In genomic region chr13:25114220-25114619, GRCh38 we compare ENCODE assay signal across 8 cellular contexts.
A peak's percentile ranks its signal among the peaks of the same experiment; 100 is the strongest.
DNase-seq lines count a peak whose midpoint lies in the region; ATAC-seq and TF ChIP-seq lines count a peak whose summit lies in the region.

No MANE protein-coding gene starts in this region.

- H3K4me1 ChIP-seq in effector memory CD4-positive, alpha-beta T cell (ENCODE audit: control insufficient read depth, insufficient read depth, low read length, poor library complexity, severe bottlenecking): no peaks in the 10 kb centered on the region

- ATAC-seq in GM18505 (IDR thresholded peaks at IDR 0.05; ENCODE audit: unreplicated experiment): peak; percentile 73
- peak; percentile 51 for ATAC-seq in HG03439 (IDR thresholded peaks at IDR 0.05; ENCODE audit: unreplicated experiment)

- DNase-seq in AG08395 (ENCODE audit: low spot score) (peak; percentile 79), NCI-H748 (lab: John Stamatoyannopoulos, UW; ENCODE audit: unreplicated experiment) (peak; percentile 88), medulla oblongata (ENCODE audit: extremely low spot score) (peak; percentile 93)
- DNase-seq in activated CD4-positive, alpha-beta T cell treated with anti-CD3 and anti-CD28 coated beads, Interleukin-2, amount 50 U/mL, for 48 hours: peak; percentile 70 to 74
- DNase-seq in effector memory CD4-positive, alpha-beta T cell: peak in 2 of 3 donors; percentile 9 to 12
- peak; percentile 52 for DNase-seq in stimulated activated CD8-positive, alpha-beta memory T cell treated with anti-CD3 and anti-CD28 coated beads, Interleukin-4, amount 100 ng/mL, for 24 hours (ENCODE audit: low read depth)

- no peaks in the 10 kb centered on the region for H3K36me3 ChIP-seq in effector memory CD4-positive, alpha-beta T cell (ENCODE audit: control insufficient read depth, insufficient read depth, low read length)

- TF ChIP-seq POLR2A in GM18505 (IDR thresholded peaks at IDR 0.05; ENCODE audit: borderline replicate concordance, extremely low read depth, insufficient read depth, insufficient read length): no peak

- H3K4me3 ChIP-seq in effector memory CD4-positive, alpha-beta T cell (ENCODE audit: insufficient read depth, low read depth, low read length, poor library complexity, severe bottlenecking): no peak overlapping the region

- no peaks in the 10 kb centered on the region for H3K27me3 ChIP-seq in effector memory CD4-positive, alpha-beta T cell (replicated peaks; ENCODE audit: control insufficient read depth, insufficient read depth, low read length, poor library complexity, severe bottlenecking)

- H3K27ac ChIP-seq in effector memory CD4-positive, alpha-beta T cell (ENCODE audit: insufficient read depth, low read length, poor library complexity, severe bottlenecking): no peak overlapping the region

- H3K9me3 ChIP-seq in effector memory CD4-positive, alpha-beta T cell (ENCODE audit: control insufficient read depth, low read length): no peaks in the 10 kb centered on the region

Comparison
In these comparisons a context has a peak if more than half of its experiments do, and no peak if none do; other contexts are left out.
1. DNase-seq: peak in every context shown above with its lines; median percentile 93 in medulla oblongata; 88 in NCI-H748; 79 in AG08395; 72 in activated CD4-positive, alpha-beta T cell treated with anti-CD3 and anti-CD28 coated beads, Interleukin-2, amount 50 U/mL, for 48 hours; 52 in stimulated activated CD8-positive, alpha-beta memory T cell treated with anti-CD3 and anti-CD28 coated beads, Interleukin-4, amount 100 ng/mL, for 24 hours; 10 in effector memory CD4-positive, alpha-beta T cell.